In the genomic region with DNA sequence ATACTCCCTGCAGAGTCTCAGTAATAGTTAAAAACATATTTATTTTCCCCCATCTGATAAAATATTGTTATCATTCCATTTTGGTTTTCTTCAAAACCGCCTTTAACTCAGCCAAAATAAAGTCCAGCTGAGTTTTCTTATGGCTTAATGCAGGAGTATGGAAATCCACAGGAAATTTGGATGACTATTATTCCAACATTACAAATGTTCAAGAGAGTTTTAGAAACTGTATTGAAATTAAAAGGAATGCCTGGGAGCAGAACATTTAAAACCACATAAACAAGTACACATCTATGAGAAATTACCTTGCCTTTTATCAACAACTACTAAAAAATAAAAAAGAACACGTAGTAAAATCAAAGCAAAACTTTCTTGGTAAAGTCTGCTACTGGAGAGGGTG, we compare ENCODE assay signal across 1 cellular context.
TF ChIP-seq lines count a peak whose summit lies in the region.

No MANE protein-coding gene starts in this region.

TF ChIP-seq in SK-N-SH treated with all-trans-retinoic acid at 6 μM for 48 hours, 23 proteins besides CTCF, POLR2A, EP300 and RAD21 (continued from another document):
- TF ChIP-seq, protein P1, sequence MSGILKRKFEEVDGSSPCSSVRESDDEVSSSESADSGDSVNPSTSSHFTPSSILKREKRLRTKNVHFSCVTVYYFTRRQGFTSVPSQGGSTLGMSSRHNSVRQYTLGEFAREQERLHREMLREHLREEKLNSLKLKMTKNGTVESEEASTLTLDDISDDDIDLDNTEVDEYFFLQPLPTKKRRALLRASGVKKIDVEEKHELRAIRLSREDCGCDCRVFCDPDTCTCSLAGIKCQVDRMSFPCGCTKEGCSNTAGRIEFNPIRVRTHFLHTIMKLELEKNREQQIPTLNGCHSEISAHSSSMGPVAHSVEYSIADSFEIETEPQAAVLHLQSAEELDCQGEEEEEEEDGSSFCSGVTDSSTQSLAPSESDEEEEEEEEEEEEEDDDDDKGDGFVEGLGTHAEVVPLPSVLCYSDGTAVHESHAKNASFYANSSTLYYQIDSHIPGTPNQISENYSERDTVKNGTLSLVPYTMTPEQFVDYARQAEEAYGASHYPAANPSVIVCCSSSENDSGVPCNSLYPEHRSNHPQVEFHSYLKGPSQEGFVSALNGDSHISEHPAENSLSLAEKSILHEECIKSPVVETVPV (CRISPR knock-in tag; IDR thresholded peaks at IDR 0.05): no peak
- TF ChIP-seq ARNTL (CRISPR knock-in tag; IDR thresholded peaks at IDR 0.05; ENCODE audit: borderline replicate concordance, low read depth) (no peak), ZNF565 (CRISPR knock-in tag; conservative IDR thresholded peaks at IDR 0.05; ENCODE audit: low read depth) (no peak), ZC3H10 (CRISPR knock-in tag; IDR thresholded peaks at IDR 0.05) (no peak), ESRRG (CRISPR knock-in tag; IDR thresholded peaks at IDR 0.05) (no peak), SNAI2 (CRISPR knock-in tag; IDR thresholded peaks at IDR 0.05) (no peak), TOX (CRISPR knock-in tag; IDR thresholded peaks at IDR 0.05; ENCODE audit: borderline replicate concordance) (no peak), RARB (CRISPR knock-in tag; IDR thresholded peaks at IDR 0.05) (no peak), GLIS3 (CRISPR knock-in tag; IDR thresholded peaks at IDR 0.05) (no peak), PPARA (CRISPR knock-in tag; IDR thresholded peaks at IDR 0.05; ENCODE audit: borderline replicate concordance) (no peak), ZFP3 (CRISPR knock-in tag; IDR thresholded peaks at IDR 0.05) (no peak), BACH2 (CRISPR knock-in tag; IDR thresholded peaks at IDR 0.05; ENCODE audit: borderline replicate concordance) (no peak)
